17 cellular contexts compared by ENCODE assay signal in the genomic region with DNA sequence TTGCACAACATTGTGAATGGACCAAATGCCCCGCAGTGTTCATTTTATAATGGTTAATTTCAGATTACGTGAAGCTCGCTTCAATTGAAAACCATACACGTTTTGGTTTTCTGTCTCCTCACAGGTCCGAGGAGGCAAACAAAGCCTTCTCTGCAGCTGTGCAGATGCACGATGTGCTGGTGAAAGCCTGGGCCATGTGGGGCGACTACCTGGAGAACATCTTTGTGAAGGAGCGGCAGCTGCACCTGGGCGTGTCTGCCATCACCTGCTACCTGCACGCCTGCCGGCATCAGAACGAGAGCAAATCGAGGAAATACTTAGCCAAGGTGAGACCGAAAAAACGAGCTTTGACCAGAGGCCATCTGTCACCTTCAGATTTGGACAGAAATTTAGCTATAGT.
DNase-seq lines count a peak whose midpoint lies in the region; ATAC-seq and TF ChIP-seq lines count a peak whose summit lies in the region.
"Had no signal": no experiment of that assay in that cellular context is flagged by ENCODE, and none has a peak within 500 bp of the region (broad histone marks: within the 10 kb centered on the region; RNA-seq: fewer than 3 reads in every experiment).

No MANE protein-coding gene starts in this region.

- H3K4me3 ChIP-seq in CD8-positive, alpha-beta T cell (ENCODE audit: low read depth, low read length) = peak overlapping the region; percentile 14
- H3K4me3 ChIP-seq in spleen = no peak overlapping the region

- CTCF ChIA-PET in CD8-positive, alpha-beta T cell (lab: Charles Lee) = interaction anchor here (0.5 to 1.5 kb wide), 3 partner anchors 11 to 342 kb away, joined by 3 to 5 read pairs (median 3); no protein-coding TSS in a partner anchor

- H3K4me1 ChIP-seq in CD8-positive, alpha-beta T cell (ENCODE audit: insufficient read depth, low read length) = peaks cover 26% of the 10 kb centered on the region
- no peaks in the 10 kb centered on the region for H3K4me1 ChIP-seq in spleen

- no peaks in the 10 kb centered on the region for H3K27me3 Mint-ChIP-seq in CD8-positive, alpha-beta T cell (ENCODE audit: low read depth)
- H3K27me3 Mint-ChIP-seq in chondrocyte (ENCODE audit: low read depth) = no peaks in the 10 kb centered on the region
- H3K27me3 Mint-ChIP-seq: CD4-positive, alpha-beta T cell had no signal

- no peak for DNase-seq in CD8-positive, alpha-beta T cell
- DNase-seq in chondrocyte (ENCODE audit: low spot score) = peak; percentile 40
- DNase-seq in spleen = peak; percentile 47
- DNase-seq in NCI-H1930 (lab: John Stamatoyannopoulos, UW) = no peak
- no peak for DNase-seq in NCI-H446 (lab: John Stamatoyannopoulos, UW)
- no peak for DNase-seq in NK-92 (lab: John Stamatoyannopoulos, UW; ENCODE audit: unreplicated experiment)
- DNase-seq: CD4-positive, alpha-beta T cell; DMS79; HFFc6; NCI-H1048; NCI-H146; NCI-H2081 treated with DMSO at 0.1 percent for 48 hours; OCI-M1; RPMI8226; SIG-M5 had no signal

- 89 to 97% (median 95%) methylated on average over 15 of the region's 15 CpGs for WGBS in spleen, 5 donors

- ATAC-seq in CD8-positive, alpha-beta T cell = no peak

- no peak for TF ChIP-seq POLR2A in spleen (IDR thresholded peaks at IDR 0.05)

- H3K27me3 ChIP-seq in CD8-positive, alpha-beta T cell (ENCODE audit: insufficient read depth, low read length) = no peaks in the 10 kb centered on the region
- H3K27me3 ChIP-seq in spleen (replicated peaks in 1 of 7) = no peaks in the 10 kb centered on the region

- peaks cover 33% of the 10 kb centered on the region for H3K4me1 Mint-ChIP-seq in CD8-positive, alpha-beta T cell (ENCODE audit: low read depth)
- H3K4me1 Mint-ChIP-seq in chondrocyte (ENCODE audit: low read depth) = no peaks in the 10 kb centered on the region

- H3K4me3 Mint-ChIP-seq in CD8-positive, alpha-beta T cell = peak overlapping the region; percentile 40
- no peak overlapping the region for H3K4me3 Mint-ChIP-seq in chondrocyte (ENCODE audit: unreplicated experiment)
- H3K4me3 Mint-ChIP-seq: CD4-positive, alpha-beta T cell; HFFc6 had no signal

- H3K36me3 Mint-ChIP-seq in CD8-positive, alpha-beta T cell = peaks cover 95% of the 10 kb centered on the region
- peaks cover 62% of the 10 kb centered on the region for H3K36me3 Mint-ChIP-seq in chondrocyte (ENCODE audit: low read depth)

- peak overlapping the region; percentile 30 for H3K27ac ChIP-seq in CD8-positive, alpha-beta T cell (ENCODE audit: low read depth, low read length)
- H3K27ac ChIP-seq in KOPT-K1 (ENCODE audit: low read depth, low read length, poor library complexity, severe bottlenecking) (peak overlapping the region; percentile 60), spleen (no peak overlapping the region)
- H3K27ac ChIP-seq: KMS-11 had no signal

- no peak for TF ChIP-seq CTCF in CD8-positive, alpha-beta T cell (IDR thresholded peaks at IDR 0.05)
- no peak for TF ChIP-seq CTCF in chondrocyte (IDR thresholded peaks at IDR 0.05)
- no peak for TF ChIP-seq CTCF in spleen (IDR thresholded peaks at IDR 0.05 in 8 of 11, conservative IDR thresholded peaks at IDR 0.05 in 3 of 11)

- POLR2A ChIA-PET in CD8-positive, alpha-beta T cell (lab: Charles Lee) = interaction anchor here (1.0 to 1.2 kb wide), 3 partner anchors 24 to 1112 kb away, joined by 3 to 4 read pairs (median 3); a partner anchor contains a TSS

- peaks cover 5% of the 10 kb centered on the region for H3K9me3 Mint-ChIP-seq in CD8-positive, alpha-beta T cell
- H3K9me3 Mint-ChIP-seq in chondrocyte (ENCODE audit: low read depth) = peaks cover 8% of the 10 kb centered on the region
- H3K9me3 Mint-ChIP-seq: HFFc6 had no signal

- no peaks in the 10 kb centered on the region for H3K9me3 ChIP-seq in CD8-positive, alpha-beta T cell (ENCODE audit: low read length)
- H3K9me3 ChIP-seq in KOPT-K1 (ENCODE audit: insufficient read depth, low read length, poor library complexity, severe bottlenecking) (peaks cover 8% of the 10 kb centered on the region), spleen (peaks cover 0 to 11% (median 4%) of the 10 kb centered on the region in 8 donors)

- intact Hi-C loops in CD8-positive, alpha-beta T cell (cut with DNase I, micrococcal nuclease) = loop anchor here in 1 of 2 experiments (5.0 kb wide), 2 partner anchors 154 to 324 kb away; a partner anchor contains a TSS
- intact Hi-C loops in spleen (cut with DNase I; ENCODE audit: low total_unique reads) = no loop called here

- H3K27ac Mint-ChIP-seq in CD8-positive, alpha-beta T cell = peak overlapping the region; percentile 91
- no peak overlapping the region for H3K27ac Mint-ChIP-seq in chondrocyte (ENCODE audit: unreplicated experiment)
- H3K27ac Mint-ChIP-seq: CD4-positive, alpha-beta T cell; HFFc6 had no signal

- H3K36me3 ChIP-seq in CD8-positive, alpha-beta T cell (ENCODE audit: insufficient read depth, low read length) = peaks cover 27% of the 10 kb centered on the region
- H3K36me3 ChIP-seq in KOPT-K1 (ENCODE audit: insufficient read depth, low read length) (peaks cover 99% of the 10 kb centered on the region), spleen (peaks cover 10 to 100% (median 94%) of the 10 kb centered on the region in 6 donors)

Comparison
In these comparisons a context has a peak if more than half of its experiments do, and no peak if none do; other contexts are left out.
1. DNase-seq: peak in chondrocyte (single experiment) and spleen (single experiment); none in CD8-positive, alpha-beta T cell (0 of 7), NCI-H1930 (0 of 2), NCI-H446 (0 of 2) and NK-92 (single experiment).
2. H3K27ac ChIP-seq: peak in CD8-positive, alpha-beta T cell (single experiment) and KOPT-K1 (single experiment); none in spleen (0 of 8).